ENCODE assay signal across 1 cellular context in the genomic region with DNA sequence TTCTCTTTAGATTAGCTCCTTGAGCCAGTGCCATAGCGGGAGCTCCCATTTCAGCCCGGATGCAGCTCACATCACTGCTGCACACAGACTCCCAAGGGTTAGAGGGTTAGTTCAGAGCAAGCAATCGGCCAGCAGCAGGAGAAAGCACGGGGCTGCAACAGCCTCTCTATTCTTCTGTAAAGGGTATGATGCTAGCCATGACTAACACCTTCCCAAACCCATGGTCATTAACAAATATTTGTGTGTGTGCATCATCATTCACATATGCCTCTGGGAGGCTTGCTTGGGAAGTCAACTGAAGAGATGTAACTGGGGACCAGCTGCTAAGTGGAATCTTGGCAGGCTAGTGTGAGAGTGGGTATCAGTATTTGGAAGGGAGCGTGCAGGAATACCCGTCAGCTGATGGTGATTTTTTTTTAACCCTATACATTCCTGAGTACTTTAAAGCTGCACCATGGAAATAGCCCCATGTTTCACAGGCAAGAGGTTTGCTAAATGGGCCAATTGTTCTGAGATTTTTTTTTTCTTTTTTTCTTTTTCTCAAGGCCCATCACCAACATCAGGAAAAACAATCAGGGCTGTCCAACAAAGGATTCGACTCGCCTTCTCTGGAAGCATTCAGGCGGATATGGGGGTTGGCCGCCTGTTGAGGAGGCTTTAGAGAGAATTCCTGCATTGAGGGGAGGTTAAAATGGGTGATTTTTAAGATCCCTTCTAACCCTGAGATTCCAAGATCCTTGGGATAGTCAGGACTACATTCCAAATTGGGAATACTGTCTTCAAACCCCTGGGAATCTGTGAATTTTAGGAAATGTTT.
TF ChIP-seq lines count a peak whose summit lies in the region.

No MANE protein-coding gene starts in this region.

TF ChIP-seq in GM23338, 12 proteins besides CTCF, POLR2A, EP300 and RAD21 (continued from another document):
- TF ChIP-seq, protein P1, sequence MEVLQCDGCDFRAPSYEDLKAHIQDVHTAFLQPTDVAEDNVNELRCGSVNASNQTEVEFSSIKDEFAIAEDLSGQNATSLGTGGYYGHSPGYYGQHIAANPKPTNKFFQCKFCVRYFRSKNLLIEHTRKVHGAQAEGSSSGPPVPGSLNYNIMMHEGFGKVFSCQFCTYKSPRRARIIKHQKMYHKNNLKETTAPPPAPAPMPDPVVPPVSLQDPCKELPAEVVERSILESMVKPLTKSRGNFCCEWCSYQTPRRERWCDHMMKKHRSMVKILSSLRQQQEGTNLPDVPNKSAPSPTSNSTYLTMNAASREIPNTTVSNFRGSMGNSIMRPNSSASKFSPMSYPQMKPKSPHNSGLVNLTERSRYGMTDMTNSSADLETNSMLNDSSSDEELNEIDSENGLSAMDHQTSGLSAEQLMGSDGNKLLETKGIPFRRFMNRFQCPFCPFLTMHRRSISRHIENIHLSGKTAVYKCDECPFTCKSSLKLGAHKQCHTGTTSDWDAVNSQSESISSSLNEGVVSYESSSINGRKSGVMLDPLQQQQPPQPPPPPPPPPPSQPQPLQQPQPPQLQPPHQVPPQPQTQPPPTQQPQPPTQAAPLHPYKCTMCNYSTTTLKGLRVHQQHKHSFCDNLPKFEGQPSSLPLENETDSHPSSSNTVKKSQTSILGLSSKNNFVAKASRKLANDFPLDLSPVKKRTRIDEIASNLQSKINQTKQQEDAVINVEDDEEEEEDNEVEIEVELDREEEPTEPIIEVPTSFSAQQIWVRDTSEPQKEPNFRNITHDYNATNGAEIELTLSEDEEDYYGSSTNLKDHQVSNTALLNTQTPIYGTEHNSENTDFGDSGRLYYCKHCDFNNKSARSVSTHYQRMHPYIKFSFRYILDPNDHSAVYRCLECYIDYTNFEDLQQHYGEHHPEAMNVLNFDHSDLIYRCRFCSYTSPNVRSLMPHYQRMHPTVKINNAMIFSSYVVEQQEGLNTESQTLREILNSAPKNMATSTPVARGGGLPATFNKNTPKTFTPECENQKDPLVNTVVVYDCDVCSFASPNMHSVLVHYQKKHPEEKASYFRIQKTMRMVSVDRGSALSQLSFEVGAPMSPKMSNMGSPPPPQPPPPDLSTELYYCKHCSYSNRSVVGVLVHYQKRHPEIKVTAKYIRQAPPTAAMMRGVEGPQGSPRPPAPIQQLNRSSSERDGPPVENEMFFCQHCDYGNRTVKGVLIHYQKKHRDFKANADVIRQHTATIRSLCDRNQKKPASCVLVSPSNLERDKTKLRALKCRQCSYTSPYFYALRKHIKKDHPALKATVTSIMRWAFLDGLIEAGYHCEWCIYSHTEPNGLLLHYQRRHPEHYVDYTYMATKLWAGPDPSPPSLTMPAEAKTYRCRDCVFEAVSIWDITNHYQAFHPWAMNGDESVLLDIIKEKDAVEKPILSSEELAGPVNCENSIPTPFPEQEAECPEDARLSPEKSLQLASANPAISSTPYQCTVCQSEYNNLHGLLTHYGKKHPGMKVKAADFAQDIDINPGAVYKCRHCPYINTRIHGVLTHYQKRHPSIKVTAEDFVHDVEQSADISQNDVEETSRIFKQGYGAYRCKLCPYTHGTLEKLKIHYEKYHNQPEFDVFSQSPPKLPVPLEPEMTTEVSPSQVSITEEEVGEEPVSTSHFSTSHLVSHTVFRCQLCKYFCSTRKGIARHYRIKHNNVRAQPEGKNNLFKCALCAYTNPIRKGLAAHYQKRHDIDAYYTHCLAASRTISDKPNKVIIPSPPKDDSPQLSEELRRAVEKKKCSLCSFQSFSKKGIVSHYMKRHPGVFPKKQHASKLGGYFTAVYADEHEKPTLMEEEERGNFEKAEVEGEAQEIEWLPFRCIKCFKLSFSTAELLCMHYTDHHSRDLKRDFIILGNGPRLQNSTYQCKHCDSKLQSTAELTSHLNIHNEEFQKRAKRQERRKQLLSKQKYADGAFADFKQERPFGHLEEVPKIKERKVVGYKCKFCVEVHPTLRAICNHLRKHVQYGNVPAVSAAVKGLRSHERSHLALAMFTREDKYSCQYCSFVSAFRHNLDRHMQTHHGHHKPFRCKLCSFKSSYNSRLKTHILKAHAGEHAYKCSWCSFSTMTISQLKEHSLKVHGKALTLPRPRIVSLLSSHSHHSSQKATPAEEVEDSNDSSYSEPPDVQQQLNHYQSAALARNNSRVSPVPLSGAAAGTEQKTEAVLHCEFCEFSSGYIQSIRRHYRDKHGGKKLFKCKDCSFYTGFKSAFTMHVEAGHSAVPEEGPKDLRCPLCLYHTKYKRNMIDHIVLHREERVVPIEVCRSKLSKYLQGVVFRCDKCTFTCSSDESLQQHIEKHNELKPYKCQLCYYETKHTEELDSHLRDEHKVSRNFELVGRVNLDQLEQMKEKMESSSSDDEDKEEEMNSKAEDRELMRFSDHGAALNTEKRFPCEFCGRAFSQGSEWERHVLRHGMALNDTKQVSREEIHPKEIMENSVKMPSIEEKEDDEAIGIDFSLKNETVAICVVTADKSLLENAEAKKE (CRISPR knock-in tag; IDR thresholded peaks at IDR 0.05), result no peak
TF ChIP-seq in GM23338: peak in this region for 0.
